ENCODE assay signal across 29 cellular contexts in the genomic region with DNA sequence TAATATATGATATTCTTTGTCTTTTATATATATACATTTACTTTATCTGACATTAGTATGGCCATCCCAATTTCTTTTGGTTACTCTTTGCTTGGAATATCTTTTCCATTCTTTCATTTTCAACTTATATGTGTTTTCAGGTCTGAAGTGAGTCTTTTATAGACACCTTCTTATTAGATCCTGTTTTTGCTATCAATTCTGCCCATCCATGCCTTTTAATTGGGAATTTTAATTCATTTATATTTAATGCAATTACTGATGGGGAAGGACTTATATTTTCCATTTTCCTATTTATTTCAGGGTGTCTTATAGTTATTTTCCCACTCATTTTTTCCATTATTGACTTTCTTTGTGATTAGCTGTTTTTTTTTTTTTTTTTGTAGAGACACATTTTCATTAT.
"Had no signal": no experiment of that assay in that cellular context is flagged by ENCODE, and none has a peak within 500 bp of the region (broad histone marks: within the 10 kb centered on the region; RNA-seq: fewer than 3 reads in every experiment).

No MANE protein-coding gene starts in this region.

- H3K4me1 ChIP-seq: neural progenitor cell, parathyroid adenoma, psoas muscle, right lobe of liver, sigmoid colon, stomach, suprapubic skin, testis, tibial artery, transverse colon, upper lobe of right lung, uterus had no signal

- H3K36me3 ChIP-seq: neural progenitor cell, ovary, right lobe of liver, sigmoid colon, stomach, suprapubic skin, tibial artery, transverse colon, upper lobe of right lung, uterus had no signal

- FAIRE-seq: small intestine had no signal

- H3K9me3 ChIP-seq: ovary, right lobe of liver, testis, upper lobe of right lung, uterus had no signal

- H3K4me3 Mint-ChIP-seq: natural killer cell; nephron; neural progenitor cell; stimulated activated effector memory CD8-positive, alpha-beta T cell treated with anti-CD3 and anti-CD28 coated beads, Interleukin-12 subunit alpha, Interleukin-12 subunit beta, amount 100 ng/mL, for 72 hours; stimulated activated naive B cell treated with anti-CD40 and anti-IgM and Interleukin-4, amounts not matched to agents 10 μg/mL and 1 μg/mL and 100 μg/mL, for 72 hours; stimulated activated naive CD8-positive, alpha-beta T cell treated with anti-CD3 and anti-CD28 coated beads, Interleukin-15, Interleukin-2, amounts not matched to agents 100 ng/mL and 50 ng/mL, for 24 hours; type B pancreatic cell had no signal

- H3K9ac ChIP-seq: neural progenitor cell, parathyroid adenoma had no signal

- H3K27ac Mint-ChIP-seq: natural killer cell; nephron; neural progenitor cell; progenitor cell of endocrine pancreas; stimulated activated effector memory CD8-positive, alpha-beta T cell treated with anti-CD3 and anti-CD28 coated beads, Interleukin-12 subunit alpha, Interleukin-12 subunit beta, amount 100 ng/mL, for 72 hours; stimulated activated naive B cell treated with anti-CD40 and anti-IgM and Interleukin-4, amounts not matched to agents 10 μg/mL and 1 μg/mL and 100 μg/mL, for 72 hours; stimulated activated naive CD8-positive, alpha-beta T cell treated with anti-CD3 and anti-CD28 coated beads, Interleukin-15, Interleukin-2, amounts not matched to agents 100 ng/mL and 50 ng/mL, for 24 hours; type B pancreatic cell had no signal

- ATAC-seq: natural killer cell; psoas muscle; right cardiac atrium; right lobe of liver; stimulated activated effector memory CD8-positive, alpha-beta T cell treated with anti-CD3 and anti-CD28 coated beads, Interleukin-12 subunit alpha, Interleukin-12 subunit beta, amount 100 ng/mL, for 72 hours; stimulated activated naive B cell treated with anti-CD40 and anti-IgM and Interleukin-4, amounts not matched to agents 10 μg/mL and 1 μg/mL and 100 μg/mL, for 72 hours; upper lobe of right lung had no signal

- H3K27ac ChIP-seq: neural progenitor cell, ovary, parathyroid adenoma, psoas muscle, right lobe of liver, sigmoid colon, stomach, suprapubic skin, testis, tibial artery, transverse colon, upper lobe of right lung, uterus had no signal

- H3K4me3 ChIP-seq: neural progenitor cell, ovary, psoas muscle, right lobe of liver, sigmoid colon, stomach, suprapubic skin, testis, tibial artery, transverse colon, upper lobe of right lung, uterus had no signal

- H3K4me1 Mint-ChIP-seq: nephron; neural progenitor cell; stimulated activated effector memory CD8-positive, alpha-beta T cell treated with anti-CD3 and anti-CD28 coated beads, Interleukin-12 subunit alpha, Interleukin-12 subunit beta, amount 100 ng/mL, for 72 hours had no signal

- DNase-seq: natural killer cell; occipital lobe; ovary; posterior cingulate gyrus; psoas muscle; right cardiac atrium; right lobe of liver; sigmoid colon; small intestine; stimulated activated CD4-positive, alpha-beta T cell treated with anti-CD3 and anti-CD28 coated beads, Interleukin-15, amount 100 ng/mL, for 24 hours; stimulated activated CD4-positive, alpha-beta T cell treated with anti-CD3 and anti-CD28 coated beads, Interleukin-2, amount 100 ng/mL, for 24 hours; stimulated activated CD4-positive, alpha-beta T cell treated with anti-CD3 and anti-CD28 coated beads, Interleukin-2, amount 100 ng/mL, for 48 hours; stimulated activated CD4-positive, alpha-beta T cell treated with anti-CD3 and anti-CD28 coated beads, Interleukin-4, amount 100 ng/mL, for 24 hours; stimulated activated naive B cell treated with anti-CD40 and anti-IgM and Interleukin-4, amounts not matched to agents 10 μg/mL and 1 μg/mL and 100 μg/mL, for 72 hours; stimulated activated naive CD4-positive, alpha-beta T cell treated with Interleukin-2 at 50 U/mL for 16 hours; stomach; testis; tibial artery; transverse colon; upper lobe of right lung; uterus had no signal

- H2AFZ ChIP-seq: neural progenitor cell, parathyroid adenoma had no signal

- H3K9me3 Mint-ChIP-seq: type B pancreatic cell had no signal

- H3K4me2 ChIP-seq: neural progenitor cell had no signal

- H3K79me2 ChIP-seq: parathyroid adenoma had no signal

- H3K27me3 ChIP-seq: neural progenitor cell, ovary, right lobe of liver, sigmoid colon, stomach, suprapubic skin, testis, tibial artery, transverse colon, upper lobe of right lung, uterus had no signal

- H3K36me3 Mint-ChIP-seq: neural progenitor cell, type B pancreatic cell had no signal

- H3K27me3 Mint-ChIP-seq: progenitor cell of endocrine pancreas; stimulated activated naive CD8-positive, alpha-beta T cell treated with anti-CD3 and anti-CD28 coated beads, Interleukin-15, Interleukin-2, amounts not matched to agents 100 ng/mL and 50 ng/mL, for 24 hours; type B pancreatic cell had no signal
